Comparison of ENCODE assay signal across 8 cellular contexts in genomic region chr10:27153325-27153724, GRCh38. TPM values are rescaled to one million over a fixed set of nuclear protein-coding genes. Genes with fewer than 3 reads are reported as not detected.
A peak's percentile ranks its signal among the peaks of the same experiment; 100 is the strongest.
DNase-seq lines count a peak whose midpoint lies in the region; ATAC-seq, FAIRE-seq and TF ChIP-seq lines count a peak whose summit lies in the region.

No MANE protein-coding gene starts in this region.

- TF ChIP-seq POLR2A in right lobe of liver (IDR thresholded peaks at IDR 0.05) (no peak), thyroid gland (IDR thresholded peaks at IDR 0.05) (no peak)

- peak overlapping the region; percentile 99 for H3K27ac Mint-ChIP-seq in activated CD8-positive, alpha-beta memory T cell treated with anti-CD3 and anti-CD28 coated beads, Interleukin-2, amount 10 ng/mL, durations not matched to agents 7 days and 5 days
- peak overlapping the region; percentile 99 for H3K27ac Mint-ChIP-seq in astrocyte (ENCODE audit: unreplicated experiment)

- no peaks in the 10 kb centered on the region for H3K27me3 ChIP-seq in astrocyte (ENCODE audit: insufficient read depth, low read length)
- H3K27me3 ChIP-seq in right lobe of liver, result no peaks in the 10 kb centered on the region
- no peaks in the 10 kb centered on the region for H3K27me3 ChIP-seq in thyroid gland

- H3K9me3 ChIP-seq in astrocyte (ENCODE audit: insufficient read depth, low read depth, low read length) (no peaks in the 10 kb centered on the region), right lobe of liver (no peaks in the 10 kb centered on the region), thyroid gland (no peaks in the 10 kb centered on the region)

- H3K36me3 Mint-ChIP-seq in activated CD8-positive, alpha-beta memory T cell treated with anti-CD3 and anti-CD28 coated beads, Interleukin-2, amount 10 ng/mL, durations not matched to agents 7 days and 5 days, result peaks cover 50% of the 10 kb centered on the region
- H3K36me3 Mint-ChIP-seq in astrocyte (ENCODE audit: low read depth, unreplicated experiment), result no peaks in the 10 kb centered on the region

- no peaks in the 10 kb centered on the region for H3K27me3 Mint-ChIP-seq in activated CD8-positive, alpha-beta memory T cell treated with anti-CD3 and anti-CD28 coated beads, Interleukin-2, amount 10 ng/mL, durations not matched to agents 7 days and 5 days
- no peaks in the 10 kb centered on the region for H3K27me3 Mint-ChIP-seq in astrocyte (ENCODE audit: low read depth, unreplicated experiment)

- H2AFZ ChIP-seq in astrocyte (ENCODE audit: low read depth, low read length), result no peak overlapping the region

- peaks cover 7% of the 10 kb centered on the region for H3K36me3 ChIP-seq in astrocyte (ENCODE audit: insufficient read depth, low read length)
- H3K36me3 ChIP-seq in right lobe of liver, result peaks cover 0 to 4% (median 2%) of the 10 kb centered on the region in 4 donors
- peaks cover 4% of the 10 kb centered on the region in 2 donors for H3K36me3 ChIP-seq in thyroid gland

- 3% methylated on average over 6 of the region's 6 CpGs for WGBS in right lobe of liver (ENCODE audit: insufficient coverage, low coverage, low lambda C conversion rate, missing lambda C conversion rate)
- WGBS in thyroid gland, 2 donors, result 3% methylated on average over 6 of the region's 6 CpGs

- TF ChIP-seq CTCF in astrocyte (IDR thresholded peaks at IDR 0.05; ENCODE audit: insufficient read depth, low read depth, low read length) (no peak), right lobe of liver (IDR thresholded peaks at IDR 0.05) (no peak), thyroid gland (IDR thresholded peaks at IDR 0.05) (no peak)

- H3K4me1 ChIP-seq in astrocyte (ENCODE audit: insufficient read depth, low read length) (peaks cover 17% of the 10 kb centered on the region), right lobe of liver (peaks cover 0 to 17% (median 0%) of the 10 kb centered on the region in 4 donors), thyroid gland (peaks cover 9 to 14% of the 10 kb centered on the region in 2 donors)

- peak overlapping the region; percentile 97 for H3K4me3 Mint-ChIP-seq in activated CD8-positive, alpha-beta memory T cell treated with anti-CD3 and anti-CD28 coated beads, Interleukin-2, amount 10 ng/mL, durations not matched to agents 7 days and 5 days
- peak overlapping the region; percentile 95 for H3K4me3 Mint-ChIP-seq in astrocyte (ENCODE audit: unreplicated experiment)

- H3K4me1 Mint-ChIP-seq in activated CD8-positive, alpha-beta memory T cell treated with anti-CD3 and anti-CD28 coated beads, Interleukin-2, amount 10 ng/mL, durations not matched to agents 7 days and 5 days, result peaks cover 45% of the 10 kb centered on the region
- H3K4me1 Mint-ChIP-seq in astrocyte (ENCODE audit: low read depth, unreplicated experiment), result peaks cover 13% of the 10 kb centered on the region

- CTCF ChIA-PET in activated CD8-positive, alpha-beta memory T cell treated with anti-CD3 and anti-CD28 coated beads, Interleukin-2, amount 10 ng/mL, durations not matched to agents 7 days and 5 days (lab: Charles Lee), result interaction anchor here (0.6 to 1.6 kb wide), 6 partner anchors 20 to 426 kb away, joined by 3 to 7 read pairs (median 4); partner anchors contain the start of genes ABI1 and ANKRD26

- intact Hi-C loops in right lobe of liver (cut with DNase I) (no loop called here), thyroid gland (cut with DNase I) (no loop called here)

- H4K20me1 ChIP-seq in astrocyte (ENCODE audit: insufficient read depth, low read length), result peaks cover 52% of the 10 kb centered on the region

- H3K9me3 Mint-ChIP-seq in activated CD8-positive, alpha-beta memory T cell treated with anti-CD3 and anti-CD28 coated beads, Interleukin-2, amount 10 ng/mL, durations not matched to agents 7 days and 5 days (ENCODE audit: low read depth), result no peaks in the 10 kb centered on the region
- no peaks in the 10 kb centered on the region for H3K9me3 Mint-ChIP-seq in astrocyte (ENCODE audit: unreplicated experiment)

- H3K9ac ChIP-seq in astrocyte (ENCODE audit: low read length), result peak overlapping the region; percentile 98

- DNase-seq in activated CD8-positive, alpha-beta memory T cell treated with anti-CD3 and anti-CD28 coated beads, Interleukin-2, amount 10 ng/mL, durations not matched to agents 7 days and 5 days, result no peak
- DNase-seq in activated CD8-positive, alpha-beta memory T cell treated with anti-CD3 and anti-CD28 coated beads, Interleukin-2, amount 50 U/mL, for 4 hours, result no peak
- DNase-seq in astrocyte (ENCODE audit: low read depth), result no peak
- no peak for DNase-seq in right lobe of liver
- DNase-seq in thyroid gland, result no peak
- no peak for DNase-seq in urothelium cell line (ENCODE audit: low spot score)
- DNase-seq in stimulated activated CD4-positive, alpha-beta T cell treated with anti-CD3 and anti-CD28 coated beads, Interleukin-2, amount 100 ng/mL, for 48 hours, result no peak

- H3K79me2 ChIP-seq in astrocyte (ENCODE audit: insufficient read depth, low read length), result peaks cover 90% of the 10 kb centered on the region

- FAIRE-seq in astrocyte (lab: Jason Lieb, UNC) (no peak), urothelium cell line (lab: Jason Lieb, UNC) (no peak)

- H3K4me2 ChIP-seq in astrocyte (ENCODE audit: low read length), result peak overlapping the region; percentile 95

- no peak for ATAC-seq in activated CD8-positive, alpha-beta memory T cell treated with anti-CD3 and anti-CD28 coated beads, Interleukin-2, amount 10 ng/mL, durations not matched to agents 7 days and 5 days
- ATAC-seq in right lobe of liver (no peak), GM21723 (IDR thresholded peaks at IDR 0.05; ENCODE audit: unreplicated experiment) (no peak)

- H3K27ac ChIP-seq in astrocyte (ENCODE audit: low read depth, low read length) (peak overlapping the region; percentile 100), right lobe of liver (peak overlapping the region in 1 of 3 donors; percentile 97), thyroid gland (peak overlapping the region in 2 of 3 donors; percentile 95 to 98)

- peak overlapping the region; percentile 99 for H3K4me3 ChIP-seq in astrocyte (ENCODE audit: insufficient read depth, low read depth, low read length)
- H3K4me3 ChIP-seq in right lobe of liver, result peak overlapping the region; percentile 78 to 91 (median 81)
- H3K4me3 ChIP-seq in thyroid gland (replicated peaks in 1 of 3), result peak overlapping the region; percentile 59 to 97 (median 76)

RNA-seq across cellular contexts. Expression of gene YME1L1, which starts 0.9 kb away (rescaled TPM):
- 100 to 1,000 TPM; 103 to 125 TPM for total RNA-seq in activated CD8-positive, alpha-beta memory T cell treated with anti-CD3 and anti-CD28 coated beads, Interleukin-2, amount 10 ng/mL, durations not matched to agents 7 days and 5 days
- total RNA-seq in astrocyte, result 168 and 169 TPM in 2 replicates
- total RNA-seq in right lobe of liver, result 10 to 100 TPM; 41.1 to 64.2 (median 53.8) TPM
- total RNA-seq in thyroid gland, result 100 to 1,000 TPM in 1 of 4 donors, 10 to 100 TPM in 3; 74.5 to 106 (median 85.0) TPM

RNA-seq across cellular contexts. Expression of gene MASTL, which starts 1.8 kb away (rescaled TPM):
- total RNA-seq in activated CD8-positive, alpha-beta memory T cell treated with anti-CD3 and anti-CD28 coated beads, Interleukin-2, amount 10 ng/mL, durations not matched to agents 7 days and 5 days, result 10 to 100 TPM; 40.9 to 49.2 TPM
- 6.7 and 7.7 TPM in 2 replicates for total RNA-seq in astrocyte
- 1 to 10 TPM; 1.8 to 3.7 (median 2.8) TPM for total RNA-seq in right lobe of liver
- 10 to 100 TPM in 1 of 4 donors, 1 to 10 TPM in 3; 5.5 to 13.1 (median 8.1) TPM for total RNA-seq in thyroid gland

RNA-seq across cellular contexts. Expression of gene ANKRD26, which starts 53.0 kb away (rescaled TPM):
- total RNA-seq in activated CD8-positive, alpha-beta memory T cell treated with anti-CD3 and anti-CD28 coated beads, Interleukin-2, amount 10 ng/mL, durations not matched to agents 7 days and 5 days, result 10 to 100 TPM; 10.7 to 11.1 TPM
- total RNA-seq in astrocyte (7.7 and 7.9 TPM in 2 replicates), right lobe of liver (1 to 10 TPM; 2.1 to 4.3 (median 3.4) TPM), thyroid gland (10 to 100 TPM; 13.1 to 18.9 (median 14.5) TPM)
